ENCODE assay signal across 1 cellular context in the genomic region with DNA sequence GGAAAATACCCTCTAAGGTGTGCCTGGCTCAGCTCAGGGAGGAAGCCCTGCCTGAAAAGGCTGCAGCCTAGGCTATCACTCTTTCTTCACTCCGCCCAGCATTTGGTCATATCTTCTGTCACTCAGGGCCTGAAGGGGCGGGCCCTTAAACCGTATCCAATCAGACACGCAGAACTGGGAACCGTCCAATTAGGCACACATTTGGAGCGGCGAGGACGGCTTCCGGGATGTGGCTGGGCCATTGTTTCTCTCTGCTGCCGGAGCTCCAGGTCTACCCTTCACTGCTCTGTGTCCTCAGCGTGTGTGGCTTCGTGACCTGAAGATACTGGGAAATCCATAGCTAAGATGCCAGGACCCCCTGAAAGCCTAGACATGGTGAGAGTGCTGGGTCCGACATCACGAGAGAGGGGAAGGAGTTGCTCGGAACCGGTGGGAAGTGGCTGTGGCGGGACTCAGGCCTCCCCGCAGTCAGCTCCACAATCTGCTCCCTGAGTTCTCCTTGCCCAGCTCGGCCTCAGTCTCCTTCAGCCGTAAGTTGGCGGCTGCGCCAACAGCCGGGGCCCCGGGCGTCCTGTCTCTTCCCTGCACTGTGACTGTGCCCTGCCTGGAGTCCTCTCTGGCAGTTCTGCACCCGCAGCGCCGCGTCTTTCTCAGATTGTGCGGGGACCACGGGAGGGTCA.
TF ChIP-seq lines count a peak whose summit lies in the region.

TSS of gene ZNF493 (plus strand) at position 241 of the 680 bp plus-strand sequence. CDS start at position 346, 105 bp downstream.

TF ChIP-seq in HepG2, 621 proteins besides CTCF, POLR2A, EP300 and RAD21 (continued from another document and continues in another):
- TF ChIP-seq, protein P1, sequence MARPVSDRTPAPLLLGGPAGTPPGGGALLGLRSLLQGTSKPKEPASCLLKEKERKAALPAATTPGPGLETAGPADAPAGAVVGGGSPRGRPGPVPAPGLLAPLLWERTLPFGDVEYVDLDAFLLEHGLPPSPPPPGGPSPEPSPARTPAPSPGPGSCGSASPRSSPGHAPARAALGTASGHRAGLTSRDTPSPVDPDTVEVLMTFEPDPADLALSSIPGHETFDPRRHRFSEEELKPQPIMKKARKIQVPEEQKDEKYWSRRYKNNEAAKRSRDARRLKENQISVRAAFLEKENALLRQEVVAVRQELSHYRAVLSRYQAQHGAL (CRISPR knock-in tag; IDR thresholded peaks at IDR 0.05; ENCODE audit: not compliant biosample characterization) = no peak
- TF ChIP-seq HDAC2 (CRISPR knock-in tag; IDR thresholded peaks at IDR 0.05) (no peak; the same call in 1 of the 2 replicates), TCF7 (IDR thresholded peaks at IDR 0.05; ENCODE audit: low read depth) (no peak), ZNF260 (CRISPR knock-in tag; IDR thresholded peaks at IDR 0.05; ENCODE audit: borderline replicate concordance, low read depth) (no peak), KDM5B (CRISPR knock-in tag; IDR thresholded peaks at IDR 0.05; ENCODE audit: borderline replicate concordance) (no peak; the same call in 1 of the 2 replicates), ZNF251 (CRISPR knock-in tag; IDR thresholded peaks at IDR 0.05) (no peak), RELA (CRISPR knock-in tag; IDR thresholded peaks at IDR 0.05) (no peak), TFDP1 (CRISPR knock-in tag; IDR thresholded peaks at IDR 0.05; ENCODE audit: borderline replicate concordance) (no peak), CSRNP1 (CRISPR knock-in tag; IDR thresholded peaks at IDR 0.05) (no peak), MYNN (CRISPR knock-in tag; IDR thresholded peaks at IDR 0.05; ENCODE audit: low read depth) (no peak), RORA (CRISPR knock-in tag; IDR thresholded peaks at IDR 0.05) (no peak), RNF2 (conservative IDR thresholded peaks at IDR 0.05; ENCODE audit: low read depth) (no peak), WIZ (CRISPR knock-in tag; IDR thresholded peaks at IDR 0.05) (no peak), HES4 (CRISPR knock-in tag; IDR thresholded peaks at IDR 0.05; ENCODE audit: borderline replicate concordance) (peak; percentile 20; the same call in 1 of the 2 replicates), MTF1 (CRISPR knock-in tag; IDR thresholded peaks at IDR 0.05) (no peak), ZNF691 (CRISPR knock-in tag; IDR thresholded peaks at IDR 0.05; ENCODE audit: borderline replicate concordance, low read depth) (peak; percentile 32; the same call in 1 of the 2 replicates), RFX1 (IDR thresholded peaks at IDR 0.05) (no peak), HMG20B (CRISPR knock-in tag; conservative IDR thresholded peaks at IDR 0.05) (no peak), ZNF775 (CRISPR knock-in tag; IDR thresholded peaks at IDR 0.05; ENCODE audit: borderline replicate concordance) (no peak), PRDM10 (CRISPR knock-in tag; IDR thresholded peaks at IDR 0.05; ENCODE audit: low read depth) (no peak), FOXP4 (CRISPR knock-in tag; IDR thresholded peaks at IDR 0.05) (no peak), ZNF546 (CRISPR knock-in tag; conservative IDR thresholded peaks at IDR 0.05) (no peak), KDM1A (CRISPR knock-in tag; IDR thresholded peaks at IDR 0.05) (no peak), ZFP82 (CRISPR knock-in tag; IDR thresholded peaks at IDR 0.05; ENCODE audit: borderline replicate concordance) (no peak), TCF12 (IDR thresholded peaks at IDR 0.05) (no peak), TCF12 (CRISPR knock-in tag; IDR thresholded peaks at IDR 0.05) (no peak), ETV6 (CRISPR knock-in tag; conservative IDR thresholded peaks at IDR 0.05) (no peak), SMARCE1 (IDR thresholded peaks at IDR 0.05; ENCODE audit: borderline replicate concordance) (no peak), ZFP1 (CRISPR knock-in tag; IDR thresholded peaks at IDR 0.05) (no peak)
- TF ChIP-seq, protein P2, sequence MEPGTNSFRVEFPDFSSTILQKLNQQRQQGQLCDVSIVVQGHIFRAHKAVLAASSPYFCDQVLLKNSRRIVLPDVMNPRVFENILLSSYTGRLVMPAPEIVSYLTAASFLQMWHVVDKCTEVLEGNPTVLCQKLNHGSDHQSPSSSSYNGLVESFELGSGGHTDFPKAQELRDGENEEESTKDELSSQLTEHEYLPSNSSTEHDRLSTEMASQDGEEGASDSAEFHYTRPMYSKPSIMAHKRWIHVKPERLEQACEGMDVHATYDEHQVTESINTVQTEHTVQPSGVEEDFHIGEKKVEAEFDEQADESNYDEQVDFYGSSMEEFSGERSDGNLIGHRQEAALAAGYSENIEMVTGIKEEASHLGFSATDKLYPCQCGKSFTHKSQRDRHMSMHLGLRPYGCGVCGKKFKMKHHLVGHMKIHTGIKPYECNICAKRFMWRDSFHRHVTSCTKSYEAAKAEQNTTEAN (CRISPR knock-in tag; conservative IDR thresholded peaks at IDR 0.05) = no peak
- TF ChIP-seq, protein P3, sequence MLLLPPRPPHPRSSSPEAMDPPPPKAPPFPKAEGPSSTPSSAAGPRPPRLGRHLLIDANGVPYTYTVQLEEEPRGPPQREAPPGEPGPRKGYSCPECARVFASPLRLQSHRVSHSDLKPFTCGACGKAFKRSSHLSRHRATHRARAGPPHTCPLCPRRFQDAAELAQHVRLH (CRISPR knock-in tag; IDR thresholded peaks at IDR 0.05; ENCODE audit: borderline replicate concordance, low read depth) = 0 out of 2 replicates have a peak, but pooled peaks have one; percentile 39
- TF ChIP-seq, protein P4, sequence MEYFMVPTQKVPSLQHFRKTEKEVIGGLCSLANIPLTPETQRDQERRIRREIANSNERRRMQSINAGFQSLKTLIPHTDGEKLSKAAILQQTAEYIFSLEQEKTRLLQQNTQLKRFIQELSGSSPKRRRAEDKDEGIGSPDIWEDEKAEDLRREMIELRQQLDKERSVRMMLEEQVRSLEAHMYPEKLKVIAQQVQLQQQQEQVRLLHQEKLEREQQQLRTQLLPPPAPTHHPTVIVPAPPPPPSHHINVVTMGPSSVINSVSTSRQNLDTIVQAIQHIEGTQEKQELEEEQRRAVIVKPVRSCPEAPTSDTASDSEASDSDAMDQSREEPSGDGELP (IDR thresholded peaks at IDR 0.05; ENCODE audit: borderline replicate concordance, low read depth) = no peak
- TF ChIP-seq, protein P5, sequence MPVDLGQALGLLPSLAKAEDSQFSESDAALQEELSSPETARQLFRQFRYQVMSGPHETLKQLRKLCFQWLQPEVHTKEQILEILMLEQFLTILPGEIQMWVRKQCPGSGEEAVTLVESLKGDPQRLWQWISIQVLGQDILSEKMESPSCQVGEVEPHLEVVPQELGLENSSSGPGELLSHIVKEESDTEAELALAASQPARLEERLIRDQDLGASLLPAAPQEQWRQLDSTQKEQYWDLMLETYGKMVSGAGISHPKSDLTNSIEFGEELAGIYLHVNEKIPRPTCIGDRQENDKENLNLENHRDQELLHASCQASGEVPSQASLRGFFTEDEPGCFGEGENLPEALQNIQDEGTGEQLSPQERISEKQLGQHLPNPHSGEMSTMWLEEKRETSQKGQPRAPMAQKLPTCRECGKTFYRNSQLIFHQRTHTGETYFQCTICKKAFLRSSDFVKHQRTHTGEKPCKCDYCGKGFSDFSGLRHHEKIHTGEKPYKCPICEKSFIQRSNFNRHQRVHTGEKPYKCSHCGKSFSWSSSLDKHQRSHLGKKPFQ (CRISPR knock-in tag; IDR thresholded peaks at IDR 0.05; ENCODE audit: insufficient replicate concordance) = no peak
- TF ChIP-seq, protein P6, sequence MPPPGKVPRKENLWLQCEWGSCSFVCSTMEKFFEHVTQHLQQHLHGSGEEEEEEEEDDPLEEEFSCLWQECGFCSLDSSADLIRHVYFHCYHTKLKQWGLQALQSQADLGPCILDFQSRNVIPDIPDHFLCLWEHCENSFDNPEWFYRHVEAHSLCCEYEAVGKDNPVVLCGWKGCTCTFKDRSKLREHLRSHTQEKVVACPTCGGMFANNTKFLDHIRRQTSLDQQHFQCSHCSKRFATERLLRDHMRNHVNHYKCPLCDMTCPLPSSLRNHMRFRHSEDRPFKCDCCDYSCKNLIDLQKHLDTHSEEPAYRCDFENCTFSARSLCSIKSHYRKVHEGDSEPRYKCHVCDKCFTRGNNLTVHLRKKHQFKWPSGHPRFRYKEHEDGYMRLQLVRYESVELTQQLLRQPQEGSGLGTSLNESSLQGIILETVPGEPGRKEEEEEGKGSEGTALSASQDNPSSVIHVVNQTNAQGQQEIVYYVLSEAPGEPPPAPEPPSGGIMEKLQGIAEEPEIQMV (CRISPR knock-in tag; IDR thresholded peaks at IDR 0.05; ENCODE audit: low read depth) = no peak
- TF ChIP-seq, protein P7, sequence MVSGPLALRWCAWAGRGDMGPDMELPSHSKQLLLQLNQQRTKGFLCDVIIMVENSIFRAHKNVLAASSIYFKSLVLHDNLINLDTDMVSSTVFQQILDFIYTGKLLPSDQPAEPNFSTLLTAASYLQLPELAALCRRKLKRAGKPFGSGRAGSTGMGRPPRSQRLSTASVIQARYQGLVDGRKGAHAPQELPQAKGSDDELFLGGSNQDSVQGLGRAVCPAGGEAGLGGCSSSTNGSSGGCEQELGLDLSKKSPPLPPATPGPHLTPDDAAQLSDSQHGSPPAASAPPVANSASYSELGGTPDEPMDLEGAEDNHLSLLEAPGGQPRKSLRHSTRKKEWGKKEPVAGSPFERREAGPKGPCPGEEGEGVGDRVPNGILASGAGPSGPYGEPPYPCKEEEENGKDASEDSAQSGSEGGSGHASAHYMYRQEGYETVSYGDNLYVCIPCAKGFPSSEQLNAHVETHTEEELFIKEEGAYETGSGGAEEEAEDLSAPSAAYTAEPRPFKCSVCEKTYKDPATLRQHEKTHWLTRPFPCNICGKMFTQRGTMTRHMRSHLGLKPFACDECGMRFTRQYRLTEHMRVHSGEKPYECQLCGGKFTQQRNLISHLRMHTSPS (CRISPR knock-in tag; IDR thresholded peaks at IDR 0.05; ENCODE audit: low read depth) = 0 out of 2 replicates have a peak, but pooled peaks have one; percentile 25
- TF ChIP-seq, protein P8, sequence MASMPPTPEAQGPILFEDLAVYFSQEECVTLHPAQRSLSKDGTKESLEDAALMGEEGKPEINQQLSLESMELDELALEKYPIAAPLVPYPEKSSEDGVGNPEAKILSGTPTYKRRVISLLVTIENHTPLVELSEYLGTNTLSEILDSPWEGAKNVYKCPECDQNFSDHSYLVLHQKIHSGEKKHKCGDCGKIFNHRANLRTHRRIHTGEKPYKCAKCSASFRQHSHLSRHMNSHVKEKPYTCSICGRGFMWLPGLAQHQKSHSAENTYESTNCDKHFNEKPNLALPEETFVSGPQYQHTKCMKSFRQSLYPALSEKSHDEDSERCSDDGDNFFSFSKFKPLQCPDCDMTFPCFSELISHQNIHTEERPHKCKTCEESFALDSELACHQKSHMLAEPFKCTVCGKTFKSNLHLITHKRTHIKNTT (CRISPR knock-in tag; IDR thresholded peaks at IDR 0.05) = no peak
